Comparison of ENCODE assay signal across 8 cellular contexts in genomic region chr1:12229835-12230548, GRCh38. TPM values are rescaled to one million over a fixed set of nuclear protein-coding genes. Genes with fewer than 3 reads are reported as not detected.
DNase-seq lines count a peak whose midpoint lies in the region; ATAC-seq and TF ChIP-seq lines count a peak whose summit lies in the region.

Gene VPS13D (plus strand): TSS chr1:12230030. CDS start chr1:12234267, 4,237 bp downstream.

- H3K4me3 Mint-ChIP-seq in WTC11 = peak within 1 kb of the TSS; percentile 82

- no peak within 1 kb of the TSS for H3K27ac Mint-ChIP-seq in WTC11

- POLR2A ChIA-PET in WTC11 (lab: Charles Lee) = no interaction called here

- CTCF ChIA-PET in WTC11 (lab: Charles Lee) = interaction anchor here (0.9 to 2.5 kb wide), 6 partner anchors 14 to 386 kb away, joined by 3 to 10 read pairs (median 6); no protein-coding TSS in a partner anchor

- TF ChIP-seq CTCF in WTC11 (IDR thresholded peaks at IDR 0.05) (peak; percentile 88), cardiac fibroblast (IDR thresholded peaks at IDR 0.05; ENCODE audit: low read depth, low read length) (peak; percentile 74)

- H3K27me3 Mint-ChIP-seq in WTC11 (ENCODE audit: low read depth) = no peaks in the 10 kb centered on the region

- peaks cover 17% of the 10 kb centered on the region for H3K4me1 Mint-ChIP-seq in WTC11

- ATAC-seq in HG02678 (IDR thresholded peaks at IDR 0.05; ENCODE audit: unreplicated experiment) (peak; percentile 84), WTC11 (peak; percentile 92)

- DNase-seq in NCI-H1436 (lab: John Stamatoyannopoulos, UW) = peak; percentile 72
- no peak for DNase-seq in NCI-H1436 treated with DMSO at 0.1 percent for 48 hours (lab: John Stamatoyannopoulos, UW)
- peak; percentile 82 for DNase-seq in NCI-H2171 (lab: John Stamatoyannopoulos, UW)
- peak; percentile 86 for DNase-seq in WTC11 (ENCODE audit: low spot score)
- DNase-seq in cardiac fibroblast (ENCODE audit: low read depth in 2 of 2) = peak; percentile 72 to 82
- DNase-seq in inferior parietal cortex (ENCODE audit: extremely low spot score) = peak; percentile 74
- DNase-seq in stimulated activated CD4-positive, alpha-beta T cell treated with anti-CD3 and anti-CD28 coated beads, Interleukin-12 subunit alpha, Interleukin-12 subunit beta, amount 100 ng/mL, for 24 hours (ENCODE audit: low read depth in 2 of 2) = peak; percentile 61 to 81

- H3K9me3 Mint-ChIP-seq in WTC11 = no peaks in the 10 kb centered on the region

- H3K4me3 ChIP-seq in cardiac fibroblast (replicated peaks in 1 of 2; ENCODE audit: low read depth in 2 of 2, low read length in 2 of 2) = peak within 1 kb of the TSS; percentile 93 to 98

- H3K36me3 Mint-ChIP-seq in WTC11 = 0 out of 2 replicates have a peak, but pooled peaks cover 3% of the 10 kb centered on the region

TF ChIP-seq in WTC11, 78 proteins besides CTCF, POLR2A, EP300 and RAD21:
- TF ChIP-seq SP1 (CRISPR knock-in tag; conservative IDR thresholded peaks at IDR 0.05) = peak; percentile 81
- TF ChIP-seq TEAD1 (CRISPR knock-in tag; IDR thresholded peaks at IDR 0.05) = peak; percentile 88
- no peak for TF ChIP-seq PRDM15 (CRISPR knock-in tag; IDR thresholded peaks at IDR 0.05)
- 0 out of 2 replicates have a peak, but pooled peaks have one; percentile 61 for TF ChIP-seq E2F5 (CRISPR knock-in tag; IDR thresholded peaks at IDR 0.05)
- TF ChIP-seq CREM (CRISPR knock-in tag; IDR thresholded peaks at IDR 0.05) = peak; percentile 54; the same call in 1 of the 2 replicates
- TF ChIP-seq FOXK1 (CRISPR knock-in tag; IDR thresholded peaks at IDR 0.05) = peak; percentile 66; the same call in 1 of the 2 replicates
- TF ChIP-seq HMGXB4 (CRISPR knock-in tag; IDR thresholded peaks at IDR 0.05) = peak; percentile 70; the same call in 1 of the 2 replicates
- peak; percentile 14; the same call in 1 of the 2 replicates for TF ChIP-seq ETV6 (CRISPR knock-in tag; IDR thresholded peaks at IDR 0.05)
- TF ChIP-seq ZNF416 (CRISPR knock-in tag; IDR thresholded peaks at IDR 0.05) = no peak
- no peak for TF ChIP-seq NFYB (CRISPR knock-in tag; conservative IDR thresholded peaks at IDR 0.05; ENCODE audit: low read depth)
- TF ChIP-seq ZNF219 (CRISPR knock-in tag; IDR thresholded peaks at IDR 0.05; ENCODE audit: borderline replicate concordance) = no peak

RNA-seq across cellular contexts. Expression of gene VPS13D, which starts in this region (rescaled TPM):
- 22.1 to 29.0 TPM (median 27.5 TPM) in 3 replicates for total RNA-seq in WTC11 (2021)
